ENCODE assay signal across 22 cellular contexts in the genomic region with DNA sequence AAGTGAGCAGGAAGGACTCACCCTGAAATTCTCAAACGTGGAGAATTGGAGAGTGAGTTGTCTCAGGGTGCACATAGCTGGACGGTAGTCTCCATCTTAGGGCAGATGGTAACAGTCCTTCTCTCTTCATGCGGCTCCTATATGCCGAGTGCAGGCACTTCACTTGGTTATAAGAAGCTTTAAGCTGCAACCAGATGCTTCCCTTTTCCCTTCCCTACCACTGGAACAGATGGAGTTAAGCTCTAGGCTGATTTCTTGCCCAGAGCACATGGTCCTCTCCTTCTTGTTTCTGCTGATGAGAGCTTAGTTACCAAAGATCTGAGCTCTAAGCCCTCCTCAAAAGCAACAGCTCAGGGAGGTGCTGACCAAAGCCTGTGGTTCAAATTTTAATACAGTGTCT.
A peak's percentile ranks its signal among the peaks of the same experiment; 100 is the strongest.
DNase-seq lines count a peak whose midpoint lies in the region; ATAC-seq, FAIRE-seq and TF ChIP-seq lines count a peak whose summit lies in the region.
"Had no signal": no experiment of that assay in that cellular context is flagged by ENCODE, and none has a peak within 500 bp of the region (broad histone marks: within the 10 kb centered on the region; RNA-seq: fewer than 3 reads in every experiment).

No MANE protein-coding gene starts in this region.

- DNase-seq in D721Med (ENCODE audit: insufficient read length, low spot score): no peak
- peak; percentile 61 for DNase-seq in NCI-H446 treated with DMSO at 0.1 percent for 48 hours (lab: John Stamatoyannopoulos, UW)
- peak; percentile 90 for DNase-seq in NCI-H82 treated with DMSO at 0.1 percent for 48 hours (lab: John Stamatoyannopoulos, UW; ENCODE audit: unreplicated experiment)
- DNase-seq in neural progenitor cell (ENCODE audit: low spot score): no peak
- no peak for DNase-seq in G401 (ENCODE audit: low spot score)
- DNase-seq in Calu3: no peak
- DNase-seq: CD8-positive, alpha-beta T cell; DMS53; DND-41; GDM1; GOT3; H7; HFFc6; IMR-90 had no signal

- H3K27ac Mint-ChIP-seq in neural progenitor cell: no peak overlapping the region
- no peak overlapping the region for H3K27ac Mint-ChIP-seq in Calu3 (ENCODE audit: unreplicated experiment)
- H3K27ac Mint-ChIP-seq: B cell; CD8-positive, alpha-beta T cell; HFFc6 had no signal

- H3K79me2 ChIP-seq in neural progenitor cell (ENCODE audit: low read depth): no peaks in the 10 kb centered on the region

- no peak for TF ChIP-seq CTCF in D721Med (IDR thresholded peaks at IDR 0.05; ENCODE audit: insufficient read depth, missing control alignments)
- no peak for TF ChIP-seq CTCF in neural progenitor cell (IDR thresholded peaks at IDR 0.05)
- TF ChIP-seq CTCF in Calu3 (IDR thresholded peaks at IDR 0.05; ENCODE audit: unreplicated experiment): no peak

- H3K27me3 Mint-ChIP-seq in neural progenitor cell (ENCODE audit: insufficient read depth, low read depth) (peaks cover 3% of the 10 kb centered on the region), Calu3 (ENCODE audit: unreplicated experiment) (peaks cover 8% of the 10 kb centered on the region)

- H3K27ac ChIP-seq in neural progenitor cell: no peak overlapping the region
- H3K27ac ChIP-seq: BLaER1 treated with 17β-estradiol and CSF1 and Interleukin-3, amounts not matched to agents 10 nM and 100 nM had no signal

- in situ Hi-C loops in G401 (cut with HindIII; ENCODE audit: low sequenced_read_pairs): no loop called here

- peak overlapping the region; percentile 4 for H2AFZ ChIP-seq in neural progenitor cell (replicated peaks)

- intact Hi-C loops in Calu3 (cut with micrococcal nuclease; ENCODE audit: unreplicated experiment): no loop called here

- H3K36me3 Mint-ChIP-seq in neural progenitor cell: no peaks in the 10 kb centered on the region
- H3K36me3 Mint-ChIP-seq in Calu3 (ENCODE audit: insufficient read depth, unreplicated experiment): no peaks in the 10 kb centered on the region
- H3K36me3 Mint-ChIP-seq: CD8-positive, alpha-beta T cell had no signal

- H3K4me1 ChIP-seq in neural progenitor cell: peaks cover 10% of the 10 kb centered on the region
- H3K4me1 ChIP-seq: BLaER1 treated with 17β-estradiol and CSF1 and Interleukin-3, amounts not matched to agents 10 nM and 100 nM had no signal

- H3K9ac ChIP-seq in neural progenitor cell: no peak overlapping the region
- H3K9ac ChIP-seq: BLaER1 treated with 17β-estradiol and CSF1 and Interleukin-3, amounts not matched to agents 10 nM and 100 nM had no signal

- no peak overlapping the region for H3K4me3 Mint-ChIP-seq in neural progenitor cell
- H3K4me3 Mint-ChIP-seq in Calu3 (ENCODE audit: low read depth, unreplicated experiment): no peak overlapping the region
- H3K4me3 Mint-ChIP-seq: B cell; CD8-positive, alpha-beta T cell; HFFc6 had no signal

- H3K9me3 Mint-ChIP-seq in neural progenitor cell: no peaks in the 10 kb centered on the region
- no peaks in the 10 kb centered on the region for H3K9me3 Mint-ChIP-seq in Calu3 (ENCODE audit: low read depth, unreplicated experiment)
- H3K9me3 Mint-ChIP-seq: CD8-positive, alpha-beta T cell; HFFc6 had no signal

- no peaks in the 10 kb centered on the region for H3F3A ChIP-seq in neural progenitor cell (ENCODE audit: low read depth)

- no peak overlapping the region for H3K4me2 ChIP-seq in neural progenitor cell
- H3K4me2 ChIP-seq: BLaER1 treated with 17β-estradiol and CSF1 and Interleukin-3, amounts not matched to agents 10 nM and 100 nM had no signal

- H3K4me3 ChIP-seq in neural progenitor cell: no peak overlapping the region
- H3K4me3 ChIP-seq: BLaER1 treated with 17β-estradiol and CSF1 and Interleukin-3, amounts not matched to agents 10 nM and 100 nM; K562 had no signal

- no peaks in the 10 kb centered on the region for H3K4me1 Mint-ChIP-seq in neural progenitor cell
- no peaks in the 10 kb centered on the region for H3K4me1 Mint-ChIP-seq in Calu3 (ENCODE audit: low read depth, unreplicated experiment)
- H3K4me1 Mint-ChIP-seq: B cell had no signal

- BruUV-seq in Calu3 (replicated peaks; lab: Mats Ljungman, UMichigan): no TSS peak

- ATAC-seq in GM19324 (IDR thresholded peaks at IDR 0.05; ENCODE audit: low FRiP score, unreplicated experiment): no peak
- ATAC-seq: CD8-positive, alpha-beta T cell; HCT116; K562 had no signal

- CTCF ChIA-PET in Calu3 (lab: Charles Lee): interaction anchor here (0.6 kb wide), 1 partner anchor 664 kb away, joined by 3 read pairs; no protein-coding TSS in a partner anchor

- no peaks in the 10 kb centered on the region for H4K20me1 ChIP-seq in neural progenitor cell (ENCODE audit: low read depth)
- H4K20me1 ChIP-seq: BLaER1 treated with 17β-estradiol and CSF1 and Interleukin-3, amounts not matched to agents 10 nM and 100 nM had no signal

- H3K27me3 ChIP-seq in neural progenitor cell: no peaks in the 10 kb centered on the region
- H3K27me3 ChIP-seq: BLaER1 treated with 17β-estradiol and CSF1 and Interleukin-3, amounts not matched to agents 10 nM and 100 nM had no signal

- H3K9me3 ChIP-seq in neural progenitor cell (ENCODE audit: low read depth): no peaks in the 10 kb centered on the region
- H3K9me3 ChIP-seq: BLaER1 treated with 17β-estradiol and CSF1 and Interleukin-3, amounts not matched to agents 10 nM and 100 nM had no signal

- no peaks in the 10 kb centered on the region for H3K36me3 ChIP-seq in neural progenitor cell
- H3K36me3 ChIP-seq: BLaER1 treated with 17β-estradiol and CSF1 and Interleukin-3, amounts not matched to agents 10 nM and 100 nM had no signal

- FAIRE-seq in D721Med (lab: Jason Lieb, UNC): peak; percentile 84
- FAIRE-seq: GM12892, GM18507, HTR-8/SVneo, K562 had no signal

Comparison
In these comparisons a context has a peak if more than half of its experiments do, and no peak if none do; other contexts are left out.
1. DNase-seq: peak in NCI-H446 treated with DMSO at 0.1 percent for 48 hours (single experiment) and NCI-H82 treated with DMSO at 0.1 percent for 48 hours (single experiment); none in D721Med (single experiment), neural progenitor cell (single experiment), G401 (single experiment) and Calu3 (single experiment).